In genomic region chr5:172118891-172119290, GRCh38 we compare ENCODE assay signal across 16 cellular contexts.
DNase-seq lines count a peak whose midpoint lies in the region; ATAC-seq and TF ChIP-seq lines count a peak whose summit lies in the region.
"Had no signal": no experiment of that assay in that cellular context is flagged by ENCODE, and none has a peak within 500 bp of the region (broad histone marks: within the 10 kb centered on the region; RNA-seq: fewer than 3 reads in every experiment).

No MANE protein-coding gene starts in this region.

- H3K4me1 ChIP-seq in BLaER1: peaks cover 75% of the 10 kb centered on the region
- H3K4me1 ChIP-seq in CD4-positive, alpha-beta memory T cell (ENCODE audit: insufficient read depth, low read length): peaks cover 82% of the 10 kb centered on the region

- no peaks in the 10 kb centered on the region for H3K27me3 Mint-ChIP-seq in CD4-positive, alpha-beta memory T cell
- peaks cover 4% of the 10 kb centered on the region for H3K27me3 Mint-ChIP-seq in activated naive CD8-positive, alpha-beta T cell treated with anti-CD3 and anti-CD28 coated beads, Interleukin-2, amount 50 U/mL, for 24 hours
- no peaks in the 10 kb centered on the region for H3K27me3 Mint-ChIP-seq in natural killer cell (ENCODE audit: low read depth in 2 of 2)

- peak overlapping the region in 6 of 7 donors; percentile 78 to 95 (median 85) for H3K27ac Mint-ChIP-seq in CD4-positive, alpha-beta memory T cell
- H3K27ac Mint-ChIP-seq in activated naive CD8-positive, alpha-beta T cell treated with anti-CD3 and anti-CD28 coated beads, Interleukin-2, amount 50 U/mL, for 24 hours: peak overlapping the region; percentile 46
- H3K27ac Mint-ChIP-seq in natural killer cell: peak overlapping the region; percentile 94 to 97

- CTCF ChIA-PET in CD4-positive, alpha-beta memory T cell (lab: Charles Lee; ENCODE audit: partially characterized antibody): interaction anchor here (13.2 kb wide), 1 partner anchor 66 kb away, joined by 248 read pairs; the partner anchor contains the start of gene STK10

- peaks cover 0 to 3% (median 0%) of the 10 kb centered on the region in 8 donors for H3K9me3 Mint-ChIP-seq in CD4-positive, alpha-beta memory T cell
- H3K9me3 Mint-ChIP-seq in activated naive CD8-positive, alpha-beta T cell treated with anti-CD3 and anti-CD28 coated beads, Interleukin-2, amount 50 U/mL, for 24 hours: peaks cover 4% of the 10 kb centered on the region
- H3K9me3 Mint-ChIP-seq in natural killer cell: peaks cover 3 to 4% of the 10 kb centered on the region in 2 donors
- H3K9me3 Mint-ChIP-seq: activated T-helper 1 cell treated with anti-CD3 and anti-CD28 coated beads, Interleukin-12 subunit alpha, Interleukin-12 subunit beta, Interleukin-2, Interleukin-4 antibody, amounts not matched to agents 30 ng/mL and 10 ng/mL and 1 ng/mL, durations not matched to agents 14 hours and 24 hours and 36 hours had no signal

- no peak overlapping the region for H3K9ac ChIP-seq in BLaER1

- TF ChIP-seq CTCF in natural killer cell (IDR thresholded peaks at IDR 0.05): no peak

- no peaks in the 10 kb centered on the region for H3K27me3 ChIP-seq in BLaER1
- H3K27me3 ChIP-seq in CD4-positive, alpha-beta memory T cell (ENCODE audit: insufficient read depth, low read length): no peaks in the 10 kb centered on the region
- H3K27me3 ChIP-seq: gastroesophageal sphincter, left lung had no signal

- peaks cover 32 to 47% of the 10 kb centered on the region in 2 donors for H3K36me3 Mint-ChIP-seq in CD4-positive, alpha-beta memory T cell
- peaks cover 32% of the 10 kb centered on the region for H3K36me3 Mint-ChIP-seq in activated naive CD8-positive, alpha-beta T cell treated with anti-CD3 and anti-CD28 coated beads, Interleukin-2, amount 50 U/mL, for 24 hours (ENCODE audit: low read depth)
- H3K36me3 Mint-ChIP-seq in natural killer cell: no peaks in the 10 kb centered on the region

- H3K4me3 Mint-ChIP-seq in CD4-positive, alpha-beta memory T cell: peak overlapping the region in 4 of 8 donors; percentile 4 to 70 (median 40)
- no peak overlapping the region for H3K4me3 Mint-ChIP-seq in activated naive CD8-positive, alpha-beta T cell treated with anti-CD3 and anti-CD28 coated beads, Interleukin-2, amount 50 U/mL, for 24 hours
- H3K4me3 Mint-ChIP-seq in natural killer cell: peak overlapping the region; percentile 69

- H3K4me3 ChIP-seq in BLaER1: no peak overlapping the region
- no peak overlapping the region for H3K4me3 ChIP-seq in CD4-positive, alpha-beta memory T cell (ENCODE audit: low read length in 2 of 2)
- H3K4me3 ChIP-seq: gastroesophageal sphincter, left lung had no signal

- intact Hi-C loops in CD4-positive, alpha-beta memory T cell (cut with micrococcal nuclease): no loop called here
- intact Hi-C loops in natural killer cell (cut with micrococcal nuclease): loop anchor here (10.0 kb wide), 1 partner anchor 1824 kb away; the partner anchor contains the start of gene LCP2

- no peak for DNase-seq in CD4-positive, alpha-beta memory T cell
- no peak for DNase-seq in activated naive CD8-positive, alpha-beta T cell treated with anti-CD3 and anti-CD28 coated beads, Interleukin-2, amount 50 U/mL, for 24 hours
- DNase-seq in natural killer cell: no peak
- no peak for DNase-seq in NCI-H128 (lab: John Stamatoyannopoulos, UW; ENCODE audit: unreplicated experiment)
- DNase-seq in ureter (ENCODE audit: low spot score): no peak
- no peak for DNase-seq in NCI-H2171 treated with DMSO at 0.1 percent for 48 hours (lab: John Stamatoyannopoulos, UW)
- DNase-seq: AML-193, aorta, left lung, NCI-H2029, NCI-H524 treated with DMSO at 0.1 percent for 48 hours, T-helper 9 cell had no signal

- H4K20me1 ChIP-seq in BLaER1: peaks cover 41% of the 10 kb centered on the region

- no peak for ATAC-seq in activated naive CD8-positive, alpha-beta T cell treated with anti-CD3 and anti-CD28 coated beads, Interleukin-2, amount 50 U/mL, for 24 hours
- ATAC-seq in natural killer cell (no peak), GM18909 (IDR thresholded peaks at IDR 0.05; ENCODE audit: poor library complexity, unreplicated experiment) (no peak)
- ATAC-seq: gastroesophageal sphincter, left lung had no signal

- peak overlapping the region; percentile 30 for H3K4me2 ChIP-seq in BLaER1

- peaks cover 1% of the 10 kb centered on the region; the same call in 1 of the 2 replicates for H3K9me3 ChIP-seq in BLaER1
- H3K9me3 ChIP-seq in CD4-positive, alpha-beta memory T cell (ENCODE audit: control insufficient read depth in 1 of 2, low read length in 2 of 2): no peaks in the 10 kb centered on the region
- H3K9me3 ChIP-seq: gastroesophageal sphincter, left lung had no signal

- peaks cover 71% of the 10 kb centered on the region for H3K36me3 ChIP-seq in BLaER1
- peaks cover 19% of the 10 kb centered on the region for H3K36me3 ChIP-seq in CD4-positive, alpha-beta memory T cell (ENCODE audit: insufficient read depth, low read length)

- H3K27ac ChIP-seq in BLaER1: peak overlapping the region; percentile 18; the same call in 1 of the 2 replicates
- no peak overlapping the region for H3K27ac ChIP-seq in CD4-positive, alpha-beta memory T cell (ENCODE audit: low read depth, low read length)
- H3K27ac ChIP-seq: gastroesophageal sphincter had no signal

- peaks cover 37 to 81% (median 58%) of the 10 kb centered on the region in 4 donors for H3K4me1 Mint-ChIP-seq in CD4-positive, alpha-beta memory T cell
- H3K4me1 Mint-ChIP-seq in activated naive CD8-positive, alpha-beta T cell treated with anti-CD3 and anti-CD28 coated beads, Interleukin-2, amount 50 U/mL, for 24 hours: peaks cover 57% of the 10 kb centered on the region
- peaks cover 67 to 88% of the 10 kb centered on the region in 2 donors for H3K4me1 Mint-ChIP-seq in natural killer cell

- POLR2A ChIA-PET in CD4-positive, alpha-beta memory T cell (lab: Charles Lee; ENCODE audit: partially characterized antibody): interaction anchor here (0.6 to 16.4 kb wide), 4 partner anchors 11 to 623 kb away, joined by 3 to 597 read pairs (median 4); partner anchors contain the start of gene STK10
